ENCODE assay signal across 11 cellular contexts in the genomic region with DNA sequence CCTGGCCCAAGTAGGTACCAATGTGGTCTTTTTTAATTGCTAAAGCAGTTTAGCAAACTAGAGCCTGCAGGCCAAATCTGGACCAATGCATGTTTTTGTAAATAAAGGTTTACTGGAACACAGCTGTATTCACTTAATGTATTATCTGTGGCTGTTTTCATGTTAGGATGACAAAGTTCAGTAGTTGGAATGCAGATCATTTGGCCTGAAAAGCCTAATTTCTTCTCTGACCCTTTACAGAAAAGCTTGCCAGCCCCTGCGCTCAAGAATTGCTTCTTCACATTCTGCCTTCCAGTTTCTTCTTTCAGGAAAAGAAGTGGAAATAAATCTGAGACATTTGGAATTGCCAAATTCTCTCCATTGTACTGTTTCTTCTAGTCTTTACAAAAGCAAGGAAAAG.
"Had no signal": no experiment of that assay in that cellular context is flagged by ENCODE, and none has a peak within 500 bp of the region (broad histone marks: within the 10 kb centered on the region; RNA-seq: fewer than 3 reads in every experiment).

No MANE protein-coding gene starts in this region.

- DNase-seq: GM23248, GOT3, H7, H9, HCEC 1CT, HFFc6 had no signal

- H3K27ac ChIP-seq: GM23248 had no signal

- H3K9ac ChIP-seq: GM23248 had no signal

- H3K9me3 ChIP-seq: HAP-1 had no signal

- FAIRE-seq: H1, H54 had no signal

- ATAC-seq: GM23338, HCT116 had no signal

- H3K4me3 ChIP-seq: GM23248, GM23338, HAP-1 had no signal

- H3K36me3 ChIP-seq: HAP-1 had no signal

- H3K4me1 ChIP-seq: HAP-1 had no signal
